Comparison of ENCODE assay signal across 10 cellular contexts in the genomic region with DNA sequence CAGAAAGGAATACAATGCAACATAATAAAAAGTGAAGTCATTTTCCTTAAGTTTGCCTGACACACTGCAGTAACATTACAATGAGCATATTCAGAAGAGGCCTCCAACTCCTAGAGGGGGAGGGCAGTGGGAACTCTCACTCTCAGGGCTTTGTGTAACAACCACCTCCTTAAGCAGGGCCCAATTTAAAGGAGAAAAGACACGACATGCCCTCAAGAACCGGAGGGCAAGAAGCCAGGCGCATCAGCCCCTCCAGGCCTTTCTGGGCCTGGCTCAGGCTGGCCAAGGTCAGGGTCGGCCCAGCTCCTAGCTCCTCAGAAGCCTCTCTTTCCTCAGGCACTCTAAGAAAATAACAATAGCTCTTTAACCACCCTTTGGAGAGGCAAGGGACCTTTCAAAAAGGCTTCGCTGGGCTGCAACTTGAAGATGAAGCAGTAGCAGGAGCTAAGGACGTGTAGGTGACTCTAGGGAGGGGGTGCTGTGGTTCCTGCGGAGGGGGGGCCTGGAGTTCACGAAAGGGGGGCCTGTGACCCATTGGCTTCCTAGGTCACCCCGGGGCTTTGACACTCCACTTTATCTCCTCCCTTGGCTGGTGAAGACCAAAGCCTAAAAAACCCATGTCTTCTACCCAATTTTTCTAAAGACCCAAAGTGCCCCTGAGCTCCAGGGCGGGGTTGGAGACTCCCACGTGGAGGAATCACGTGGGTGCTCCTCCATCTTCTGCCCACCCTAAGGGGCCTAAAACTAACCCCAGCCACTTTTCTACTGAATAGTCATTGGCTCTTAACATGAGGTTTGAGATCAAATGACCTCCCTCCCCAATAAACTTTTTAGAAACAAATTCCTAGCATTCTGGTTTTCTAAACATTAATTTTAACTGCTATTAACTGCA. TPM values are rescaled to one million over a fixed set of nuclear protein-coding genes. Genes with fewer than 3 reads are reported as not detected.
DNase-seq lines count a peak whose midpoint lies in the region; ATAC-seq and TF ChIP-seq lines count a peak whose summit lies in the region.
"Had no signal": no experiment of that assay in that cellular context is flagged by ENCODE, and none has a peak within 500 bp of the region (broad histone marks: within the 10 kb centered on the region; RNA-seq: fewer than 3 reads in every experiment).

No MANE protein-coding gene starts in this region.

- H3K27me3 ChIP-seq in neuronal stem cell (ENCODE audit: control insufficient read depth in 3 of 3, insufficient read depth in 3 of 3, low read depth in 1 of 3, low read length in 3 of 3), result no peaks in the 10 kb centered on the region

- BruUV-seq in MCF 10A (replicated peaks; lab: Mats Ljungman, UMichigan), result no TSS peak

- no peak overlapping the region for H3K4me2 ChIP-seq in neuronal stem cell (ENCODE audit: insufficient read depth, low read length, poor library complexity, severe bottlenecking)

- H4K8ac ChIP-seq in neuronal stem cell (ENCODE audit: low read depth, low read length), result no peak overlapping the region

- H2AFZ ChIP-seq in neuronal stem cell (ENCODE audit: low read length), result no peak overlapping the region

- intact Hi-C loops in MCF 10A (cut with micrococcal nuclease), result loop anchor here (10.0 kb wide), 1 partner anchor 194 kb away; no protein-coding TSS in a partner anchor
- intact Hi-C loops in activated T-helper 2 cell treated with anti-CD3 and anti-CD28 coated beads, Interferon-gamma antibody, Interleukin-2, Interleukin-4, amounts not matched to agents 10 μg/mL and 5 μg/mL and 100 μg/mL, durations not matched to agents 14 hours and 24 hours and 36 hours (cut with micrococcal nuclease), result no loop called here

- peaks cover 60 to 90% (median 81%) of the 10 kb centered on the region in 3 donors for H3K4me1 Mint-ChIP-seq in IgD-negative memory B cell
- H3K4me1 Mint-ChIP-seq in MCF 10A (ENCODE audit: insufficient read depth, unreplicated experiment), result peaks cover 32% of the 10 kb centered on the region
- H3K4me1 Mint-ChIP-seq in naive thymus-derived CD8-positive, alpha-beta T cell, result peaks cover 47 to 99% (median 94%) of the 10 kb centered on the region in 4 donors
- H3K4me1 Mint-ChIP-seq in activated T-helper 2 cell treated with anti-CD3 and anti-CD28 coated beads, Interferon-gamma antibody, Interleukin-2, Interleukin-4, amounts not matched to agents 10 μg/mL and 5 μg/mL and 100 μg/mL, durations not matched to agents 14 hours and 24 hours and 36 hours (ENCODE audit: low read depth), result peaks cover 77% of the 10 kb centered on the region

- no peak overlapping the region for H3K27ac ChIP-seq in neuronal stem cell (replicated peaks; ENCODE audit: low read length)

- H2BK12ac ChIP-seq in neuronal stem cell (ENCODE audit: low read length), result no peak overlapping the region

- no peak overlapping the region for H2BK15ac ChIP-seq in neuronal stem cell (ENCODE audit: low read length)

- H3K36me3 ChIP-seq in neuronal stem cell (replicated peaks in 1 of 2; ENCODE audit: control insufficient read depth in 2 of 2, insufficient read depth in 2 of 2, low read length in 2 of 2), result peaks cover 13 to 22% of the 10 kb centered on the region in 2 donors

- H3K4me3 Mint-ChIP-seq in IgD-negative memory B cell (peak overlapping the region in 2 of 4 donors; percentile 5 to 65), MCF 10A (ENCODE audit: unreplicated experiment) (no peak overlapping the region)
- H3K4me3 Mint-ChIP-seq in naive thymus-derived CD8-positive, alpha-beta T cell, result peak overlapping the region in 7 of 10 donors; percentile 14 to 59 (median 48)
- no peak overlapping the region for H3K4me3 Mint-ChIP-seq in activated T-helper 2 cell treated with anti-CD3 and anti-CD28 coated beads, Interferon-gamma antibody, Interleukin-2, Interleukin-4, amounts not matched to agents 10 μg/mL and 5 μg/mL and 100 μg/mL, durations not matched to agents 14 hours and 24 hours and 36 hours (ENCODE audit: low read depth)

- no peak overlapping the region for H3K9ac ChIP-seq in neuronal stem cell (ENCODE audit: low read depth, low read length, poor library complexity)

- H2AK5ac ChIP-seq in neuronal stem cell (ENCODE audit: low read depth, low read length), result no peak overlapping the region

- H2BK5ac ChIP-seq in neuronal stem cell (ENCODE audit: low read length), result no peak overlapping the region

- peak; percentile 30 for DNase-seq in DMS79 (lab: John Stamatoyannopoulos, UW)
- DNase-seq in MCF 10A (ENCODE audit: unreplicated experiment), result no peak
- DNase-seq in naive thymus-derived CD8-positive, alpha-beta T cell, result peak in 1 of 10 donors; percentile 20
- no peak for DNase-seq in neuronal stem cell (ENCODE audit: low spot score)
- no peak for DNase-seq in activated T-helper 2 cell treated with anti-CD3 and anti-CD28 coated beads, Interferon-gamma antibody, Interleukin-2, Interleukin-4, amounts not matched to agents 10 μg/mL and 5 μg/mL and 100 μg/mL, durations not matched to agents 14 hours and 24 hours and 36 hours (ENCODE audit: low spot score)
- no peak for DNase-seq in middle frontal gyrus (ENCODE audit: extremely low spot score, low spot score)
- DNase-seq: DMS 273 treated with DMSO at 0.1 percent for 48 hours, SHP77 had no signal

- no peak overlapping the region for H3K14ac ChIP-seq in neuronal stem cell (ENCODE audit: low read length)

- CTCF ChIA-PET in MCF 10A (lab: Yijun Ruan, JAX), result interaction anchor here (0.6 to 1.9 kb wide), 5 partner anchors 8 to 127 kb away, joined by 3 to 5 read pairs (median 4); no protein-coding TSS in a partner anchor

- no peak overlapping the region for H2BK120ac ChIP-seq in neuronal stem cell (ENCODE audit: low read depth, low read length)

- WGBS in neuronal stem cell (ENCODE audit: extremely low coverage in 2 of 2, insufficient read length in 2 of 2, insufficient replicate concordance in 1 of 2), 2 donors, result no CpG with 5 or more reads among the region's 12 CpGs

- H3K9me3 Mint-ChIP-seq in IgD-negative memory B cell, result no peaks in the 10 kb centered on the region
- no peaks in the 10 kb centered on the region for H3K9me3 Mint-ChIP-seq in MCF 10A (ENCODE audit: unreplicated experiment)
- no peaks in the 10 kb centered on the region for H3K9me3 Mint-ChIP-seq in naive thymus-derived CD8-positive, alpha-beta T cell
- H3K9me3 Mint-ChIP-seq in activated T-helper 2 cell treated with anti-CD3 and anti-CD28 coated beads, Interferon-gamma antibody, Interleukin-2, Interleukin-4, amounts not matched to agents 10 μg/mL and 5 μg/mL and 100 μg/mL, durations not matched to agents 14 hours and 24 hours and 36 hours, result no peaks in the 10 kb centered on the region

- H3K27me3 Mint-ChIP-seq in IgD-negative memory B cell (no peaks in the 10 kb centered on the region), MCF 10A (ENCODE audit: insufficient read depth, unreplicated experiment) (no peaks in the 10 kb centered on the region)
- no peaks in the 10 kb centered on the region for H3K27me3 Mint-ChIP-seq in naive thymus-derived CD8-positive, alpha-beta T cell
- no peaks in the 10 kb centered on the region for H3K27me3 Mint-ChIP-seq in activated T-helper 2 cell treated with anti-CD3 and anti-CD28 coated beads, Interferon-gamma antibody, Interleukin-2, Interleukin-4, amounts not matched to agents 10 μg/mL and 5 μg/mL and 100 μg/mL, durations not matched to agents 14 hours and 24 hours and 36 hours (ENCODE audit: low read depth)

- H3K4me1 ChIP-seq in neuronal stem cell (ENCODE audit: control insufficient read depth in 2 of 2, insufficient read depth in 1 of 2, low read depth in 1 of 2, low read length in 2 of 2), result peaks cover 27 to 36% of the 10 kb centered on the region in 2 donors

- peak overlapping the region; percentile 16 to 95 (median 93) for H3K27ac Mint-ChIP-seq in IgD-negative memory B cell
- H3K27ac Mint-ChIP-seq in MCF 10A (ENCODE audit: low read depth, unreplicated experiment), result peak overlapping the region; percentile 71
- peak overlapping the region in 9 of 10 donors; percentile 19 to 91 (median 65) for H3K27ac Mint-ChIP-seq in naive thymus-derived CD8-positive, alpha-beta T cell
- no peak overlapping the region for H3K27ac Mint-ChIP-seq in activated T-helper 2 cell treated with anti-CD3 and anti-CD28 coated beads, Interferon-gamma antibody, Interleukin-2, Interleukin-4, amounts not matched to agents 10 μg/mL and 5 μg/mL and 100 μg/mL, durations not matched to agents 14 hours and 24 hours and 36 hours

- H3K36me3 Mint-ChIP-seq in IgD-negative memory B cell (peaks cover 6% of the 10 kb centered on the region), MCF 10A (ENCODE audit: insufficient read depth, unreplicated experiment) (peaks cover 21% of the 10 kb centered on the region)
- H3K36me3 Mint-ChIP-seq in naive thymus-derived CD8-positive, alpha-beta T cell, result peaks cover 7 to 21% (median 9%) of the 10 kb centered on the region in 3 donors
- peaks cover 36% of the 10 kb centered on the region for H3K36me3 Mint-ChIP-seq in activated T-helper 2 cell treated with anti-CD3 and anti-CD28 coated beads, Interferon-gamma antibody, Interleukin-2, Interleukin-4, amounts not matched to agents 10 μg/mL and 5 μg/mL and 100 μg/mL, durations not matched to agents 14 hours and 24 hours and 36 hours (ENCODE audit: low read depth)

- H3K18ac ChIP-seq in neuronal stem cell (ENCODE audit: low read length), result no peak overlapping the region

- no peak for TF ChIP-seq CTCF in MCF 10A (IDR thresholded peaks at IDR 0.05; ENCODE audit: unreplicated experiment)

- POLR2A ChIA-PET in MCF 10A (lab: Yijun Ruan, JAX), result interaction anchor here (0.6 to 12.6 kb wide), 5 partner anchors 11 to 664 kb away, joined by 3 to 216 read pairs (median 4); a partner anchor contains a TSS
- POLR2A ChIA-PET in naive thymus-derived CD8-positive, alpha-beta T cell (lab: Charles Lee), result interaction anchor here (0.7 to 5.1 kb wide), 8 partner anchors 13 to 127 kb away, joined by 3 to 25 read pairs (median 3); a partner anchor contains a TSS

- peaks cover 10% of the 10 kb centered on the region for H3K79me1 ChIP-seq in neuronal stem cell (ENCODE audit: low read depth, low read length)

- no peaks in the 10 kb centered on the region for H3K9me3 ChIP-seq in neuronal stem cell (replicated peaks in 1 of 2; ENCODE audit: control insufficient read depth in 2 of 2, insufficient read depth in 1 of 2, low read depth in 1 of 2, low read length in 2 of 2)

- H4K91ac ChIP-seq in neuronal stem cell (ENCODE audit: low read depth, low read length, poor library complexity), result no peak overlapping the region

- no peak overlapping the region for H3K4me3 ChIP-seq in neuronal stem cell (ENCODE audit: low read length in 2 of 2)

- no peak overlapping the region for H3K4ac ChIP-seq in neuronal stem cell (ENCODE audit: low read length)

- H3K23ac ChIP-seq in neuronal stem cell (ENCODE audit: low read depth, low read length, poor library complexity), result no peak overlapping the region

- no peak for ATAC-seq in naive thymus-derived CD8-positive, alpha-beta T cell
- no peak for ATAC-seq in GM21367 (IDR thresholded peaks at IDR 0.05; ENCODE audit: unreplicated experiment)

RNA-seq across cellular contexts. Expression of a gene that starts 13.3 kb away (rescaled TPM):
- polyA plus RNA-seq in IgD-negative memory B cell, result 14.6 TPM
- 15.0 and 21.6 TPM in 2 replicates for total RNA-seq in MCF 10A (2022)
- 10 to 100 TPM; 33.0 to 34.5 TPM for total RNA-seq in naive thymus-derived CD8-positive, alpha-beta T cell
- polyA plus RNA-seq in naive thymus-derived CD8-positive, alpha-beta T cell, result 1 to 10 TPM; 5.5 to 9.2 (median 6.1) TPM
- 20.0 TPM for polyA plus RNA-seq in neuronal stem cell (2013, experiment 1 of 2)
- polyA plus RNA-seq in neuronal stem cell (2013, experiment 2 of 2), result 19.5 TPM
- 29.2 and 31.0 TPM in 2 replicates for total RNA-seq in activated T-helper 2 cell treated with anti-CD3 and anti-CD28 coated beads, Interferon-gamma antibody, Interleukin-2, Interleukin-4, amounts not matched to agents 10 μg/mL and 5 μg/mL and 100 μg/mL, durations not matched to agents 14 hours and 24 hours and 36 hours

Comparison
In these comparisons a context has a peak if more than half of its experiments do, and no peak if none do; other contexts are left out.
1. H3K4me3 Mint-ChIP-seq: peak in naive thymus-derived CD8-positive, alpha-beta T cell (7 of 10); none in MCF 10A (single experiment) and activated T-helper 2 cell treated with anti-CD3 and anti-CD28 coated beads, Interferon-gamma antibody, Interleukin-2, Interleukin-4, amounts not matched to agents 10 μg/mL and 5 μg/mL and 100 μg/mL, durations not matched to agents 14 hours and 24 hours and 36 hours (single experiment).